16 cellular contexts compared by ENCODE assay signal in genomic region chr9:89352874-89353649, GRCh38. TPM values are rescaled to one million over a fixed set of nuclear protein-coding genes. Genes with fewer than 3 reads are reported as not detected.
DNase-seq lines count a peak whose midpoint lies in the region; ATAC-seq and TF ChIP-seq lines count a peak whose summit lies in the region.
"Had no signal": no experiment of that assay in that cellular context is flagged by ENCODE, and none has a peak within 500 bp of the region (broad histone marks: within the 10 kb centered on the region; RNA-seq: fewer than 3 reads in every experiment).

No MANE protein-coding gene starts in this region.

- H3K4me1 Mint-ChIP-seq in activated T-helper 1 cell treated with anti-CD3 and anti-CD28 coated beads, Interleukin-12 subunit alpha, Interleukin-12 subunit beta, Interleukin-2, Interleukin-4 antibody, amounts not matched to agents 30 ng/mL and 10 ng/mL and 1 ng/mL, durations not matched to agents 14 hours and 24 hours and 36 hours (ENCODE audit: low read depth) = peaks cover 40% of the 10 kb centered on the region
- peaks cover 11% of the 10 kb centered on the region for H3K4me1 Mint-ChIP-seq in memory B cell
- H3K4me1 Mint-ChIP-seq in stimulated activated naive CD8-positive, alpha-beta T cell treated with anti-CD3 and anti-CD28 coated beads, Interleukin-15, amount 100 ng/mL, for 72 hours = peaks cover 45% of the 10 kb centered on the region

- peaks cover 70% of the 10 kb centered on the region for H3K36me3 Mint-ChIP-seq in activated T-helper 1 cell treated with anti-CD3 and anti-CD28 coated beads, Interleukin-12 subunit alpha, Interleukin-12 subunit beta, Interleukin-2, Interleukin-4 antibody, amounts not matched to agents 30 ng/mL and 10 ng/mL and 1 ng/mL, durations not matched to agents 14 hours and 24 hours and 36 hours (ENCODE audit: low read depth)
- peaks cover 45% of the 10 kb centered on the region for H3K36me3 Mint-ChIP-seq in memory B cell

- peak overlapping the region; percentile 70 for H3K27ac Mint-ChIP-seq in activated T-helper 1 cell treated with anti-CD3 and anti-CD28 coated beads, Interleukin-12 subunit alpha, Interleukin-12 subunit beta, Interleukin-2, Interleukin-4 antibody, amounts not matched to agents 30 ng/mL and 10 ng/mL and 1 ng/mL, durations not matched to agents 14 hours and 24 hours and 36 hours
- H3K27ac Mint-ChIP-seq in memory B cell = peak overlapping the region; percentile 70
- peak overlapping the region; percentile 59 to 76 for H3K27ac Mint-ChIP-seq in stimulated activated naive CD8-positive, alpha-beta T cell treated with anti-CD3 and anti-CD28 coated beads, Interleukin-15, amount 100 ng/mL, for 72 hours

- H3K4me3 ChIP-seq in left ventricle myocardium inferior (no peak overlapping the region), sigmoid colon (no peak overlapping the region)
- H3K4me3 ChIP-seq: dorsolateral prefrontal cortex, prostate gland had no signal

- no peak for ATAC-seq in memory B cell (ENCODE audit: low read depth)
- ATAC-seq in stimulated activated naive CD8-positive, alpha-beta T cell treated with anti-CD3 and anti-CD28 coated beads, Interleukin-15, amount 100 ng/mL, for 72 hours = no peak
- ATAC-seq in GM21723 (IDR thresholded peaks at IDR 0.05; ENCODE audit: unreplicated experiment) = no peak
- ATAC-seq: Panc1 had no signal

- no peak for TF ChIP-seq POLR2A in sigmoid colon (IDR thresholded peaks at IDR 0.05)

- H3K4me3 Mint-ChIP-seq in activated T-helper 1 cell treated with anti-CD3 and anti-CD28 coated beads, Interleukin-12 subunit alpha, Interleukin-12 subunit beta, Interleukin-2, Interleukin-4 antibody, amounts not matched to agents 30 ng/mL and 10 ng/mL and 1 ng/mL, durations not matched to agents 14 hours and 24 hours and 36 hours = peak overlapping the region; percentile 45
- H3K4me3 Mint-ChIP-seq in memory B cell = no peak overlapping the region
- H3K4me3 Mint-ChIP-seq in stimulated activated naive CD8-positive, alpha-beta T cell treated with anti-CD3 and anti-CD28 coated beads, Interleukin-15, amount 100 ng/mL, for 72 hours = peak overlapping the region in 1 of 2 donors; percentile 29

- 93% methylated on average over 8 of the region's 8 CpGs for WGBS in sigmoid colon, 2 donors

- DNase-seq in left ventricle myocardium inferior (no peak), cardiac septum (ENCODE audit: low spot score) (no peak), memory B cell (ENCODE audit: low spot score in 2 of 2) (no peak), RWPE1 (ENCODE audit: low spot score) (no peak), sigmoid colon (no peak)
- no peak for DNase-seq in activated T-helper 1 cell treated with anti-CD3 and anti-CD28 coated beads, Interleukin-12 subunit alpha, Interleukin-12 subunit beta, Interleukin-2, Interleukin-4 antibody, amounts not matched to agents 30 ng/mL and 10 ng/mL and 1 ng/mL, durations not matched to agents 14 hours and 24 hours and 36 hours (ENCODE audit: low spot score)
- DNase-seq in stimulated activated naive CD8-positive, alpha-beta T cell treated with anti-CD3 and anti-CD28 coated beads, Interleukin-15, amount 100 ng/mL, for 72 hours = no peak
- DNase-seq: activated T-cell treated with anti-CD3 and anti-CD28 coated beads, Interleukin-2, amount 50 U/mL, for 1 hour; dorsolateral prefrontal cortex; kidney glomerular epithelial cell; NCI-H526 treated with DMSO at 0.1 percent for 48 hours; stimulated activated CD4-positive, alpha-beta T cell treated with anti-CD3 and anti-CD28 coated beads, Interleukin-15, amount 100 ng/mL, for 24 hours; substantia nigra had no signal

- TF ChIP-seq EP300 in sigmoid colon (IDR thresholded peaks at IDR 0.05) = no peak

- H3K27me3 ChIP-seq in left ventricle myocardium inferior (ENCODE audit: low read depth) (no peaks in the 10 kb centered on the region), sigmoid colon (no peaks in the 10 kb centered on the region)
- H3K27me3 ChIP-seq: dorsolateral prefrontal cortex had no signal

- H3K27ac ChIP-seq in left ventricle myocardium inferior (replicated peaks) = peak overlapping the region; percentile 27
- no peak overlapping the region for H3K27ac ChIP-seq in RWPE1
- H3K27ac ChIP-seq in sigmoid colon = no peak overlapping the region

- no peaks in the 10 kb centered on the region for H3K9me3 ChIP-seq in left ventricle myocardium inferior (replicated peaks)
- H3K9me3 ChIP-seq in sigmoid colon = no peaks in the 10 kb centered on the region
- H3K9me3 ChIP-seq: prostate gland had no signal

- H3K36me3 ChIP-seq in left ventricle myocardium inferior = peaks cover 100% of the 10 kb centered on the region
- H3K36me3 ChIP-seq in sigmoid colon = peaks cover 45 to 100% (median 68%) of the 10 kb centered on the region in 4 donors

- intact Hi-C loops in left ventricle myocardium inferior (cut with micrococcal nuclease) (no loop called here), cardiac septum (cut with DNase I) (no loop called here), sigmoid colon (cut with DNase I) (no loop called here)
- intact Hi-C loops in activated T-helper 1 cell treated with anti-CD3 and anti-CD28 coated beads, Interleukin-12 subunit alpha, Interleukin-12 subunit beta, Interleukin-2, Interleukin-4 antibody, amounts not matched to agents 30 ng/mL and 10 ng/mL and 1 ng/mL, durations not matched to agents 14 hours and 24 hours and 36 hours (cut with micrococcal nuclease) = no loop called here

- no peaks in the 10 kb centered on the region for H3K9me3 Mint-ChIP-seq in activated T-helper 1 cell treated with anti-CD3 and anti-CD28 coated beads, Interleukin-12 subunit alpha, Interleukin-12 subunit beta, Interleukin-2, Interleukin-4 antibody, amounts not matched to agents 30 ng/mL and 10 ng/mL and 1 ng/mL, durations not matched to agents 14 hours and 24 hours and 36 hours
- no peaks in the 10 kb centered on the region for H3K9me3 Mint-ChIP-seq in memory B cell
- no peaks in the 10 kb centered on the region for H3K9me3 Mint-ChIP-seq in stimulated activated naive CD8-positive, alpha-beta T cell treated with anti-CD3 and anti-CD28 coated beads, Interleukin-15, amount 100 ng/mL, for 72 hours

- POLR2A ChIA-PET in RWPE1 (lab: Yijun Ruan, JAX; ENCODE audit: low non-redundant PET) = no interaction called here

- CTCF ChIA-PET in RWPE1 (lab: Yijun Ruan, JAX) = no interaction called here

- H3K4me1 ChIP-seq in left ventricle myocardium inferior (peaks cover 39% of the 10 kb centered on the region), sigmoid colon (no peaks in the 10 kb centered on the region)
- H3K4me1 ChIP-seq: prostate gland had no signal

- no peak for TF ChIP-seq CTCF in left ventricle myocardium inferior (IDR thresholded peaks at IDR 0.05; ENCODE audit: borderline replicate concordance)
- no peak for TF ChIP-seq CTCF in RWPE1 (conservative IDR thresholded peaks at IDR 0.05; ENCODE audit: low read depth)
- TF ChIP-seq CTCF in sigmoid colon (IDR thresholded peaks at IDR 0.05) = no peak

- H3K27me3 Mint-ChIP-seq in activated T-helper 1 cell treated with anti-CD3 and anti-CD28 coated beads, Interleukin-12 subunit alpha, Interleukin-12 subunit beta, Interleukin-2, Interleukin-4 antibody, amounts not matched to agents 30 ng/mL and 10 ng/mL and 1 ng/mL, durations not matched to agents 14 hours and 24 hours and 36 hours (ENCODE audit: insufficient read depth) = no peaks in the 10 kb centered on the region
- no peaks in the 10 kb centered on the region for H3K27me3 Mint-ChIP-seq in memory B cell
- no peaks in the 10 kb centered on the region for H3K27me3 Mint-ChIP-seq in stimulated activated naive CD8-positive, alpha-beta T cell treated with anti-CD3 and anti-CD28 coated beads, Interleukin-15, amount 100 ng/mL, for 72 hours

RNA-seq across cellular contexts. Expression of gene SECISBP2, which starts 34.8 kb away (rescaled TPM):
- total RNA-seq in left ventricle myocardium inferior (13.8 TPM), cardiac septum (21.2 TPM), sigmoid colon (10 to 100 TPM; 35.0 to 41.8 (median 39.0) TPM)
- 49.4 and 54.9 TPM in 2 replicates for total RNA-seq in activated T-helper 1 cell treated with anti-CD3 and anti-CD28 coated beads, Interleukin-12 subunit alpha, Interleukin-12 subunit beta, Interleukin-2, Interleukin-4 antibody, amounts not matched to agents 30 ng/mL and 10 ng/mL and 1 ng/mL, durations not matched to agents 14 hours and 24 hours and 36 hours
- polyA plus RNA-seq in sigmoid colon = 10 to 100 TPM; 21.0 to 34.3 (median 33.5) TPM

RNA-seq across cellular contexts. Expression of gene CKS2, which starts 42.1 kb away (rescaled TPM):
- 11.6 TPM for total RNA-seq in left ventricle myocardium inferior
- total RNA-seq in cardiac septum = 3.2 TPM
- 148 and 162 TPM in 2 replicates for total RNA-seq in activated T-helper 1 cell treated with anti-CD3 and anti-CD28 coated beads, Interleukin-12 subunit alpha, Interleukin-12 subunit beta, Interleukin-2, Interleukin-4 antibody, amounts not matched to agents 30 ng/mL and 10 ng/mL and 1 ng/mL, durations not matched to agents 14 hours and 24 hours and 36 hours
- 10 to 100 TPM in 2 of 4 donors, 1 to 10 TPM in 2; 4.7 to 18.9 (median 13.5) TPM for total RNA-seq in sigmoid colon
- 100 to 1,000 TPM in 2 of 3 donors, 10 to 100 TPM in 1; 48.6 to 151 (median 129) TPM for polyA plus RNA-seq in sigmoid colon
